ENCODE assay signal across 1 cellular context in the genomic region with DNA sequence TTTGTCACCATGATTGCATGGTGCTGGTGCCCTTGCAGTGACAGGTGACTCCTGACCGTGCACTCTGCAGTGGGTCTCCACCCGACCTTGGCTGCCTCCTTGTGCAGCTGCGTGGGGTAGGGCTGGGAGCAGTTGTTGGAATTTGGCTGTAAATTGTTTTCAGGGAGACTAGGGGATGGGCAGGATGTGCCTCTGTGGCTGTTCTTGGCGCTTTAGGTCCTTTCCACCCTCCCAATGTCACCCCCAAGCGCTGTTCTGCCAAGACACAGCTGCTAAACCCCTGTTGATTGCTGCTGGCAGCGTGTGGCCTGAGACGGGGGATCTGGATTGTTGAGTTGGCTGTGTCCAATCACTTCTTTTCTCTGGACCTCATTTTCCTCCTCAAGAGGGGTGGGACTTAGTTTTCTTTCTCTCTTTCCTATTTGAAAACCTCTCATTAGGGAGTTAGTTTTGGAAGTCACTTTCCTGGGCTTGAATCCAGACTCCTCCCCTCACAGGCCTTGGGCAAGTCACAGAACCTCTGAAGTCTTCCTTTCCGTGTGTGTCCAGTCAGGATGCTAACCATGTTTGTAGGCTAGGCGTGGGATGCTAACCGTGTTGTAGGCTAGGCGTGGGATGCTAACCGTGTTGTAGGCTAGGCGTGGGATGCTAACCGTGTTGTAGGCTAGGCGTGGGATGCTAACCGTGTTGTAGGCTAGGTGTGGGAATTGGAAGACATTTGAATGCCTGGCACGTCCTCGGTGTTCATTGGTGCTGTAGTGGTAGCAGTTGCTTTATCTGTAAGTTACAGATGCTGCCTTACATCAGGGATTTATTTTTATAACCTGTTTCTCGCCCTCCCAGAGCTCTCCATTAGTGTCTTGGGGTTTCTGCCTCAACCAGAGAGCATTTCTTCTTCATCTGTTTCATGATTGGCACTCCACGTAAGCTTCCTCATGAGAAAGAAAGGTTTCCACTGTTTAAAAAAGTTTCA.
TF ChIP-seq lines count a peak whose summit lies in the region.

No MANE protein-coding gene starts in this region.

TF ChIP-seq in GM23338, 12 proteins besides CTCF, POLR2A, EP300 and RAD21 (continued from another document):
- TF ChIP-seq ZNF462 (CRISPR knock-in tag; IDR thresholded peaks at IDR 0.05) (no peak), CREB1 (CRISPR knock-in tag; IDR thresholded peaks at IDR 0.05; ENCODE audit: low read depth) (no peak)
